ENCODE assay signal across 1 cellular context in the genomic region with DNA sequence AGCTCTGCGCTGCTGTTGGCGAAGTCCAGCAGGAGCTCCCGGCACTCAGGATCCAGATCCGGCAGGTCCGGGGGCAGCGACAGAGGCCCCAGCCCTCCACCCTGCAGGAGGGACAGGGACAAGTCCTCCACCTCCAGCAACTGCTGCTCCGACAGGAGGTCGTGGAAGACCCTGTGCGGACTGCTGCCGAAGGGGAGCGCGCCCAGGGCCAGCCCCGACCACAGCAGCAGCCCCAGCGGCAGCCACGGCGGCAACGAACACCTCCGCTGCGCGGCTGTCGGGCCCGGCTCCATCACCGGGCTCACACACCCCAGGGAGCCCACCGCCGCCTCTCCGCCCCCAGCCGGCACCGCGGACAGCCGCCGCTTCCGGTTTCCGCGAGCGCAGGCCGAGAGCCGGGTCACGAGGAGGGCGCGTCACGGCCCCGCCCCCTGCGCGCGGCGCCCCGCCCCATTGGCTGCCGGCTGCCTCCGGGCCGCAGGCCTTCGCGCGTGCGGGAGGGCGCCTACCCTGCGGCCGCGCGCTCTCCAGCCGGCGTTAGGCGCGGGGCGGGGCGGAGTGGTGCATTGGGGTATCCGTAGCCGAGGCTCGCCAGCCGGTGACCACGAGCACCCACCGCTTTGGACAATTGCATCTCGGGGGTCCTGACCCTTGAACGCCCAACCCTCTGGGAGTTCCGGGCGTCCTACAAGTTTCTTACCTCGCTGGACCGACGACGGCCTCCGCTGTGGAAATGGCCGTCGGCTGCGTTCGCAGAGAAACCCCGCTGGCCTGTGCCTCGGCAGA.
TF ChIP-seq lines count a peak whose summit lies in the region.

A gene with protein sequence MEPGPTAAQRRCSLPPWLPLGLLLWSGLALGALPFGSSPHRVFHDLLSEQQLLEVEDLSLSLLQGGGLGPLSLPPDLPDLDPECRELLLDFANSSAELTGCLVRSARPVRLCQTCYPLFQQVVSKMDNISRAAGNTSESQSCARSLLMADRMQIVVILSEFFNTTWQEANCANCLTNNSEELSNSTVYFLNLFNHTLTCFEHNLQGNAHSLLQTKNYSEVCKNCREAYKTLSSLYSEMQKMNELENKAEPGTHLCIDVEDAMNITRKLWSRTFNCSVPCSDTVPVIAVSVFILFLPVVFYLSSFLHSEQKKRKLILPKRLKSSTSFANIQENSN (minus strand): TSS at position 383 of the 786 bp plus-strand sequence. CDS start 90 bp downstream, at position 293.

TF ChIP-seq in HepG2, 621 proteins besides CTCF, POLR2A, EP300 and RAD21 (continued from another document and continues in another):
- TF ChIP-seq, protein P1, sequence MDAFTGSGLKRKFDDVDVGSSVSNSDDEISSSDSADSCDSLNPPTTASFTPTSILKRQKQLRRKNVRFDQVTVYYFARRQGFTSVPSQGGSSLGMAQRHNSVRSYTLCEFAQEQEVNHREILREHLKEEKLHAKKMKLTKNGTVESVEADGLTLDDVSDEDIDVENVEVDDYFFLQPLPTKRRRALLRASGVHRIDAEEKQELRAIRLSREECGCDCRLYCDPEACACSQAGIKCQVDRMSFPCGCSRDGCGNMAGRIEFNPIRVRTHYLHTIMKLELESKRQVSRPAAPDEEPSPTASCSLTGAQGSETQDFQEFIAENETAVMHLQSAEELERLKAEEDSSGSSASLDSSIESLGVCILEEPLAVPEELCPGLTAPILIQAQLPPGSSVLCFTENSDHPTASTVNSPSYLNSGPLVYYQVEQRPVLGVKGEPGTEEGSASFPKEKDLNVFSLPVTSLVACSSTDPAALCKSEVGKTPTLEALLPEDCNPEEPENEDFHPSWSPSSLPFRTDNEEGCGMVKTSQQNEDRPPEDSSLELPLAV (CRISPR knock-in tag; conservative IDR thresholded peaks at IDR 0.05; ENCODE audit: low read depth), result no peak
- TF ChIP-seq, protein P2, sequence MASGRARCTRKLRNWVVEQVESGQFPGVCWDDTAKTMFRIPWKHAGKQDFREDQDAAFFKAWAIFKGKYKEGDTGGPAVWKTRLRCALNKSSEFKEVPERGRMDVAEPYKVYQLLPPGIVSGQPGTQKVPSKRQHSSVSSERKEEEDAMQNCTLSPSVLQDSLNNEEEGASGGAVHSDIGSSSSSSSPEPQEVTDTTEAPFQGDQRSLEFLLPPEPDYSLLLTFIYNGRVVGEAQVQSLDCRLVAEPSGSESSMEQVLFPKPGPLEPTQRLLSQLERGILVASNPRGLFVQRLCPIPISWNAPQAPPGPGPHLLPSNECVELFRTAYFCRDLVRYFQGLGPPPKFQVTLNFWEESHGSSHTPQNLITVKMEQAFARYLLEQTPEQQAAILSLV (CRISPR knock-in tag; IDR thresholded peaks at IDR 0.05; ENCODE audit: borderline replicate concordance), result peak; percentile 77; the same call in 1 of the 2 replicates
- TF ChIP-seq ZNF235 (CRISPR knock-in tag; IDR thresholded peaks at IDR 0.05; ENCODE audit: borderline replicate concordance) (peak; percentile 68; the same call in 1 of the 2 replicates), SIX4 (CRISPR knock-in tag; IDR thresholded peaks at IDR 0.05) (no peak), ELF1 (CRISPR knock-in tag; IDR thresholded peaks at IDR 0.05) (peak; percentile 77; the same call in 1 of the 2 replicates), SP1 (IDR thresholded peaks at IDR 0.05) (no peak), SP1 (CRISPR knock-in tag; IDR thresholded peaks at IDR 0.05) (peak; percentile 80), NCOR1 (IDR thresholded peaks at IDR 0.05; ENCODE audit: borderline replicate concordance, low read length) (no peak), ZBTB7B (CRISPR knock-in tag; IDR thresholded peaks at IDR 0.05) (0 out of 2 replicates have a peak, but pooled peaks have one; percentile 46), NR3C1 (CRISPR knock-in tag; IDR thresholded peaks at IDR 0.05) (no peak), MAFK (conservative IDR thresholded peaks at IDR 0.05 in 1 of 2, IDR thresholded peaks at IDR 0.05 in 1 of 2; ENCODE audit: low read length in 2 of 2) (no peak), TMF1 (CRISPR knock-in tag; IDR thresholded peaks at IDR 0.05; ENCODE audit: low read depth) (peak; percentile 97), TBX3 (IDR thresholded peaks at IDR 0.05; ENCODE audit: borderline replicate concordance) (no peak), EHMT2 (IDR thresholded peaks at IDR 0.05; ENCODE audit: borderline replicate concordance, low read depth, low read length) (no peak), SP140L (CRISPR knock-in tag; IDR thresholded peaks at IDR 0.05; ENCODE audit: borderline replicate concordance) (no peak; the same call in 1 of the 2 replicates), KDM2A (CRISPR knock-in tag; IDR thresholded peaks at IDR 0.05; ENCODE audit: borderline replicate concordance, low read depth) (peak; percentile 74), ATF1 (CRISPR knock-in tag; IDR thresholded peaks at IDR 0.05) (no peak), REPIN1 (CRISPR knock-in tag; IDR thresholded peaks at IDR 0.05; ENCODE audit: borderline replicate concordance, low read depth) (peak; percentile 53), SIN3B (IDR thresholded peaks at IDR 0.05; ENCODE audit: low read length) (no peak), CREM (IDR thresholded peaks at IDR 0.05) (no peak), CREM (CRISPR knock-in tag; IDR thresholded peaks at IDR 0.05) (no peak), MBNL3 (CRISPR knock-in tag; conservative IDR thresholded peaks at IDR 0.05) (no peak), NFATC3 (CRISPR knock-in tag; IDR thresholded peaks at IDR 0.05) (no peak; the same call in 1 of the 2 replicates), ZNF329 (CRISPR knock-in tag; IDR thresholded peaks at IDR 0.05; ENCODE audit: low read depth) (peak; percentile 85; the same call in 1 of the 2 replicates), MTA1 (CRISPR knock-in tag; IDR thresholded peaks at IDR 0.05; ENCODE audit: borderline replicate concordance) (no peak), CHD4 (IDR thresholded peaks at IDR 0.05; ENCODE audit: borderline replicate concordance, low read length) (no peak), MIER2 (CRISPR knock-in tag; IDR thresholded peaks at IDR 0.05) (no peak), NFRKB (IDR thresholded peaks at IDR 0.05) (no peak), BHLHE40 (IDR thresholded peaks at IDR 0.05; ENCODE audit: low read length) (peak; percentile 48; the same call in 1 of the 2 replicates), STAG1 (CRISPR knock-in tag; IDR thresholded peaks at IDR 0.05) (no peak; the same call in 1 of the 2 replicates), ATAD3A (CRISPR knock-in tag; IDR thresholded peaks at IDR 0.05) (no peak), ZNF296 (CRISPR knock-in tag; conservative IDR thresholded peaks at IDR 0.05) (0 out of 2 replicates have a peak, but pooled peaks have one; percentile 44), ZNF562 (CRISPR knock-in tag; IDR thresholded peaks at IDR 0.05; ENCODE audit: borderline replicate concordance) (peak; percentile 73; the same call in 1 of the 2 replicates), ZNF879 (CRISPR knock-in tag; IDR thresholded peaks at IDR 0.05) (no peak), NR2F6 (IDR thresholded peaks at IDR 0.05) (no peak), NR2F6 (CRISPR knock-in tag; IDR thresholded peaks at IDR 0.05) (no peak), ZNF44 (CRISPR knock-in tag; IDR thresholded peaks at IDR 0.05) (peak; percentile 74), GATAD1 (CRISPR knock-in tag; IDR thresholded peaks at IDR 0.05) (peak; percentile 55; the same call in 1 of the 2 replicates)
- TF ChIP-seq, protein P3, sequence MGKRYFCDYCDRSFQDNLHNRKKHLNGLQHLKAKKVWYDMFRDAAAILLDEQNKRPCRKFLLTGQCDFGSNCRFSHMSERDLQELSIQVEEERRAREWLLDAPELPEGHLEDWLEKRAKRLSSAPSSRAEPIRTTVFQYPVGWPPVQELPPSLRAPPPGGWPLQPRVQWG (CRISPR knock-in tag; IDR thresholded peaks at IDR 0.05; ENCODE audit: borderline replicate concordance, low read depth), result no peak
- TF ChIP-seq, protein P4, sequence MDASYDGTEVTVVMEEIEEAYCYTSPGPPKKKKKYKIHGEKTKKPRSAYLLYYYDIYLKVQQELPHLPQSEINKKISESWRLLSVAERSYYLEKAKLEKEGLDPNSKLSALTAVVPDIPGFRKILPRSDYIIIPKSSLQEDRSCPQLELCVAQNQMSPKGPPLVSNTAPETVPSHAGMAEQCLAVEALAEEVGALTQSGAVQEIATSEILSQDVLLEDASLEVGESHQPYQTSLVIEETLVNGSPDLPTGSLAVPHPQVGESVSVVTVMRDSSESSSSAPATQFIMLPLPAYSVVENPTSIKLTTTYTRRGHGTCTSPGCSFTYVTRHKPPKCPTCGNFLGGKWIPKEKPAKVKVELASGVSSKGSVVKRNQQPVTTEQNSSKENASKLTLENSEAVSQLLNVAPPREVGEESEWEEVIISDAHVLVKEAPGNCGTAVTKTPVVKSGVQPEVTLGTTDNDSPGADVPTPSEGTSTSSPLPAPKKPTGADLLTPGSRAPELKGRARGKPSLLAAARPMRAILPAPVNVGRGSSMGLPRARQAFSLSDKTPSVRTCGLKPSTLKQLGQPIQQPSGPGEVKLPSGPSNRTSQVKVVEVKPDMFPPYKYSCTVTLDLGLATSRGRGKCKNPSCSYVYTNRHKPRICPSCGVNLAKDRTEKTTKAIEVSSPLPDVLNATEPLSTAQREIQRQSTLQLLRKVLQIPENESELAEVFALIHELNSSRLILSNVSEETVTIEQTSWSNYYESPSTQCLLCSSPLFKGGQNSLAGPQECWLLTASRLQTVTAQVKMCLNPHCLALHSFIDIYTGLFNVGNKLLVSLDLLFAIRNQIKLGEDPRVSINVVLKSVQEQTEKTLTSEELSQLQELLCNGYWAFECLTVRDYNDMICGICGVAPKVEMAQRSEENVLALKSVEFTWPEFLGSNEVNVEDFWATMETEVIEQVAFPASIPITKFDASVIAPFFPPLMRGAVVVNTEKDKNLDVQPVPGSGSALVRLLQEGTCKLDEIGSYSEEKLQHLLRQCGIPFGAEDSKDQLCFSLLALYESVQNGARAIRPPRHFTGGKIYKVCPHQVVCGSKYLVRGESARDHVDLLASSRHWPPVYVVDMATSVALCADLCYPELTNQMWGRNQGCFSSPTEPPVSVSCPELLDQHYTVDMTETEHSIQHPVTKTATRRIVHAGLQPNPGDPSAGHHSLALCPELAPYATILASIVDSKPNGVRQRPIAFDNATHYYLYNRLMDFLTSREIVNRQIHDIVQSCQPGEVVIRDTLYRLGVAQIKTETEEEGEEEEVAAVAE (CRISPR knock-in tag; IDR thresholded peaks at IDR 0.05; ENCODE audit: borderline replicate concordance), result no peak
- TF ChIP-seq, protein P5, sequence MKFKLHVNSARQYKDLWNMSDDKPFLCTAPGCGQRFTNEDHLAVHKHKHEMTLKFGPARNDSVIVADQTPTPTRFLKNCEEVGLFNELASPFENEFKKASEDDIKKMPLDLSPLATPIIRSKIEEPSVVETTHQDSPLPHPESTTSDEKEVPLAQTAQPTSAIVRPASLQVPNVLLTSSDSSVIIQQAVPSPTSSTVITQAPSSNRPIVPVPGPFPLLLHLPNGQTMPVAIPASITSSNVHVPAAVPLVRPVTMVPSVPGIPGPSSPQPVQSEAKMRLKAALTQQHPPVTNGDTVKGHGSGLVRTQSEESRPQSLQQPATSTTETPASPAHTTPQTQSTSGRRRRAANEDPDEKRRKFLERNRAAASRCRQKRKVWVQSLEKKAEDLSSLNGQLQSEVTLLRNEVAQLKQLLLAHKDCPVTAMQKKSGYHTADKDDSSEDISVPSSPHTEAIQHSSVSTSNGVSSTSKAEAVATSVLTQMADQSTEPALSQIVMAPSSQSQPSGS (CRISPR knock-in tag; IDR thresholded peaks at IDR 0.05), result no peak; the same call in 1 of the 2 replicates
- TF ChIP-seq, protein P6, sequence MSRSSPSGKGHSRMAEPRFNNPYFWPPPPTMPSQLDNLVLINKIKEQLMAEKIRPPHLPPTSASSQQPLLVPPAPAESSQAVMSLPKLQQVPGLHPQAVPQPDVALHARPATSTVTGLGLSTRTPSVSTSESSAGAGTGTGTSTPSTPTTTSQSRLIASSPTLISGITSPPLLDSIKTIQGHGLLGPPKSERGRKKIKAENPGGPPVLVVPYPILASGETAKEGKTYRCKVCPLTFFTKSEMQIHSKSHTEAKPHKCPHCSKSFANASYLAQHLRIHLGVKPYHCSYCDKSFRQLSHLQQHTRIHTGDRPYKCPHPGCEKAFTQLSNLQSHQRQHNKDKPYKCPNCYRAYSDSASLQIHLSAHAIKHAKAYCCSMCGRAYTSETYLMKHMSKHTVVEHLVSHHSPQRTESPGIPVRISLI (CRISPR knock-in tag; IDR thresholded peaks at IDR 0.05; ENCODE audit: borderline replicate concordance), result no peak
- TF ChIP-seq, protein P7, sequence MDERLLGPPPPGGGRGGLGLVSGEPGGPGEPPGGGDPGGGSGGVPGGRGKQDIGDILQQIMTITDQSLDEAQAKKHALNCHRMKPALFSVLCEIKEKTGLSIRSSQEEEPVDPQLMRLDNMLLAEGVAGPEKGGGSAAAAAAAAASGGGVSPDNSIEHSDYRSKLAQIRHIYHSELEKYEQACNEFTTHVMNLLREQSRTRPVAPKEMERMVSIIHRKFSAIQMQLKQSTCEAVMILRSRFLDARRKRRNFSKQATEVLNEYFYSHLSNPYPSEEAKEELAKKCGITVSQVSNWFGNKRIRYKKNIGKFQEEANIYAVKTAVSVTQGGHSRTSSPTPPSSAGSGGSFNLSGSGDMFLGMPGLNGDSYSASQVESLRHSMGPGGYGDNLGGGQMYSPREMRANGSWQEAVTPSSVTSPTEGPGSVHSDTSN (CRISPR knock-in tag; IDR thresholded peaks at IDR 0.05), result no peak
- TF ChIP-seq, protein P8, sequence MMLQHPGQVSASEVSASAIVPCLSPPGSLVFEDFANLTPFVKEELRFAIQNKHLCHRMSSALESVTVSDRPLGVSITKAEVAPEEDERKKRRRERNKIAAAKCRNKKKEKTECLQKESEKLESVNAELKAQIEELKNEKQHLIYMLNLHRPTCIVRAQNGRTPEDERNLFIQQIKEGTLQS (CRISPR knock-in tag; IDR thresholded peaks at IDR 0.05), result no peak
- TF ChIP-seq, protein P9, sequence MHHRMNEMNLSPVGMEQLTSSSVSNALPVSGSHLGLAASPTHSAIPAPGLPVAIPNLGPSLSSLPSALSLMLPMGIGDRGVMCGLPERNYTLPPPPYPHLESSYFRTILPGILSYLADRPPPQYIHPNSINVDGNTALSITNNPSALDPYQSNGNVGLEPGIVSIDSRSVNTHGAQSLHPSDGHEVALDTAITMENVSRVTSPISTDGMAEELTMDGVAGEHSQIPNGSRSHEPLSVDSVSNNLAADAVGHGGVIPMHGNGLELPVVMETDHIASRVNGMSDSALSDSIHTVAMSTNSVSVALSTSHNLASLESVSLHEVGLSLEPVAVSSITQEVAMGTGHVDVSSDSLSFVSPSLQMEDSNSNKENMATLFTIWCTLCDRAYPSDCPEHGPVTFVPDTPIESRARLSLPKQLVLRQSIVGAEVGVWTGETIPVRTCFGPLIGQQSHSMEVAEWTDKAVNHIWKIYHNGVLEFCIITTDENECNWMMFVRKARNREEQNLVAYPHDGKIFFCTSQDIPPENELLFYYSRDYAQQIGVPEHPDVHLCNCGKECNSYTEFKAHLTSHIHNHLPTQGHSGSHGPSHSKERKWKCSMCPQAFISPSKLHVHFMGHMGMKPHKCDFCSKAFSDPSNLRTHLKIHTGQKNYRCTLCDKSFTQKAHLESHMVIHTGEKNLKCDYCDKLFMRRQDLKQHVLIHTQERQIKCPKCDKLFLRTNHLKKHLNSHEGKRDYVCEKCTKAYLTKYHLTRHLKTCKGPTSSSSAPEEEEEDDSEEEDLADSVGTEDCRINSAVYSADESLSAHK (CRISPR knock-in tag; IDR thresholded peaks at IDR 0.05; ENCODE audit: borderline replicate concordance), result 0 out of 2 replicates have a peak, but pooled peaks have one; percentile 46
